Comparison of ENCODE assay signal across 20 cellular contexts in genomic region chr15:44716983-44717602, GRCh38. TPM values are rescaled to one million over a fixed set of nuclear protein-coding genes. Genes with fewer than 3 reads are reported as not detected.
DNase-seq lines count a peak whose midpoint lies in the region; ATAC-seq and TF ChIP-seq lines count a peak whose summit lies in the region.
"Had no signal": no experiment of that assay in that cellular context is flagged by ENCODE, and none has a peak within 500 bp of the region (broad histone marks: within the 10 kb centered on the region; RNA-seq: fewer than 3 reads in every experiment).

No MANE protein-coding gene starts in this region.

- H4K20me1 ChIP-seq in Karpas-422 (ENCODE audit: insufficient read depth, low read depth, low read length), result peaks cover 36% of the 10 kb centered on the region

- no peaks in the 10 kb centered on the region for H3K9me3 Mint-ChIP-seq in activated naive CD4-positive, alpha-beta T cell treated with anti-CD3 and anti-CD28 coated beads for 36 hours
- H3K9me3 Mint-ChIP-seq in activated naive CD8-positive, alpha-beta T cell (ENCODE audit: low read depth), result no peaks in the 10 kb centered on the region
- H3K9me3 Mint-ChIP-seq in stimulated activated naive B cell treated with anti-CD40 and anti-IgM and Interleukin-4, amounts not matched to agents 10 μg/mL and 1 μg/mL and 100 μg/mL, for 72 hours, result no peaks in the 10 kb centered on the region
- H3K9me3 Mint-ChIP-seq: nephron had no signal

- H3K79me2 ChIP-seq in Karpas-422 (ENCODE audit: low read length), result peaks cover 39% of the 10 kb centered on the region

- H3K4me3 ChIP-seq in Karpas-422 (ENCODE audit: low read length), result no peak overlapping the region
- H3K4me3 ChIP-seq in ovary, result no peak overlapping the region
- H3K4me3 ChIP-seq: dorsolateral prefrontal cortex, esophagus muscularis mucosa, HAP-1, lung, vagina had no signal

- H3K4me1 ChIP-seq in Karpas-422 (ENCODE audit: low read length), result peaks cover 75% of the 10 kb centered on the region
- H3K4me1 ChIP-seq in ovary (ENCODE audit: insufficient read depth), result peaks cover 4% of the 10 kb centered on the region

- TF ChIP-seq EP300 in ovary (IDR thresholded peaks at IDR 0.05), result no peak

- WGBS in ovary, 3 donors, result 88 to 95% (median 89%) methylated on average over 2 of the region's 2 CpGs

- H3K9ac ChIP-seq in Karpas-422 (ENCODE audit: low read length), result no peak overlapping the region

- H3K4me1 Mint-ChIP-seq in activated naive CD4-positive, alpha-beta T cell treated with anti-CD3 and anti-CD28 coated beads for 36 hours (ENCODE audit: low read depth), result peaks cover 74% of the 10 kb centered on the region
- peaks cover 72% of the 10 kb centered on the region for H3K4me1 Mint-ChIP-seq in activated naive CD8-positive, alpha-beta T cell (ENCODE audit: low read depth)
- H3K4me1 Mint-ChIP-seq in stimulated activated naive B cell treated with anti-CD40 and anti-IgM and Interleukin-4, amounts not matched to agents 10 μg/mL and 1 μg/mL and 100 μg/mL, for 72 hours, result peaks cover 45 to 96% of the 10 kb centered on the region in 2 donors

- H3K9me3 ChIP-seq in Karpas-422 (ENCODE audit: low read length) (no peaks in the 10 kb centered on the region), ovary (no peaks in the 10 kb centered on the region)
- H3K9me3 ChIP-seq: esophagus muscularis mucosa, HAP-1, stomach, vagina had no signal

- peaks cover 74% of the 10 kb centered on the region for H3K36me3 Mint-ChIP-seq in activated naive CD4-positive, alpha-beta T cell treated with anti-CD3 and anti-CD28 coated beads for 36 hours (ENCODE audit: low read depth)
- H3K36me3 Mint-ChIP-seq in activated naive CD8-positive, alpha-beta T cell, result peaks cover 51% of the 10 kb centered on the region
- H3K36me3 Mint-ChIP-seq in stimulated activated naive B cell treated with anti-CD40 and anti-IgM and Interleukin-4, amounts not matched to agents 10 μg/mL and 1 μg/mL and 100 μg/mL, for 72 hours, result peaks cover 57 to 78% of the 10 kb centered on the region in 2 donors

- H3K27me3 ChIP-seq in Karpas-422 (ENCODE audit: low read length), result no peaks in the 10 kb centered on the region
- H3K27me3 ChIP-seq in ovary, result no peaks in the 10 kb centered on the region
- H3K27me3 ChIP-seq: dorsolateral prefrontal cortex, esophagus muscularis mucosa, stomach, vagina had no signal

- H3K36me3 ChIP-seq in Karpas-422 (ENCODE audit: insufficient read depth, low read length) (peaks cover 62% of the 10 kb centered on the region), ovary (no peaks in the 10 kb centered on the region)

- DNase-seq in activated naive CD4-positive, alpha-beta T cell treated with anti-CD3 and anti-CD28 coated beads for 36 hours, result no peak
- DNase-seq in activated naive CD4-positive, alpha-beta T cell treated with Interleukin-2 at 50 U/mL for 16 hours, result no peak
- DNase-seq in Karpas-422, result peak; percentile 41
- no peak for DNase-seq in stimulated activated naive B cell treated with anti-CD40 and anti-IgM and Interleukin-4, amounts not matched to agents 10 μg/mL and 1 μg/mL and 100 μg/mL, for 72 hours
- no peak for DNase-seq in omental fat pad (ENCODE audit: low spot score)
- no peak for DNase-seq in ovary
- DNase-seq: activated gamma-delta T cell, dorsolateral prefrontal cortex, GF-D8, NCI-H345, stomach, T1000 had no signal

- no peak for ATAC-seq in stimulated activated naive B cell treated with anti-CD40 and anti-IgM and Interleukin-4, amounts not matched to agents 10 μg/mL and 1 μg/mL and 100 μg/mL, for 72 hours (replicated peaks)
- ATAC-seq in omental fat pad (ENCODE audit: low FRiP score) (no peak), GM21423 (IDR thresholded peaks at IDR 0.05; ENCODE audit: unreplicated experiment) (no peak)
- ATAC-seq: Right ventricle myocardium inferior had no signal

- H3K9me2 ChIP-seq in Karpas-422 (replicated peaks; ENCODE audit: insufficient read depth, low read length), result no peaks in the 10 kb centered on the region

- no peaks in the 10 kb centered on the region for H3K27me3 Mint-ChIP-seq in activated naive CD4-positive, alpha-beta T cell treated with anti-CD3 and anti-CD28 coated beads for 36 hours (ENCODE audit: low read depth)
- no peaks in the 10 kb centered on the region for H3K27me3 Mint-ChIP-seq in activated naive CD8-positive, alpha-beta T cell
- no peaks in the 10 kb centered on the region for H3K27me3 Mint-ChIP-seq in stimulated activated naive B cell treated with anti-CD40 and anti-IgM and Interleukin-4, amounts not matched to agents 10 μg/mL and 1 μg/mL and 100 μg/mL, for 72 hours

- H3K27ac ChIP-seq in Karpas-422 (ENCODE audit: low read length) (0 out of 2 replicates have a peak overlapping the region, but pooled peaks have one; percentile 75), ovary (no peak overlapping the region)
- H3K27ac ChIP-seq: esophagus muscularis mucosa, vagina had no signal

- H3K4me3 Mint-ChIP-seq in activated naive CD4-positive, alpha-beta T cell treated with anti-CD3 and anti-CD28 coated beads for 36 hours, result peak overlapping the region; percentile 99
- peak overlapping the region; percentile 98 for H3K4me3 Mint-ChIP-seq in activated naive CD8-positive, alpha-beta T cell
- H3K4me3 Mint-ChIP-seq in stimulated activated naive B cell treated with anti-CD40 and anti-IgM and Interleukin-4, amounts not matched to agents 10 μg/mL and 1 μg/mL and 100 μg/mL, for 72 hours, result peak overlapping the region; percentile 32 to 53
- H3K4me3 Mint-ChIP-seq: nephron had no signal

- H3K4me2 ChIP-seq in Karpas-422 (ENCODE audit: low read depth, low read length, poor library complexity, severe bottlenecking), result no peak overlapping the region

- TF ChIP-seq POLR2A in ovary (IDR thresholded peaks at IDR 0.05), result no peak

- CTCF ChIA-PET in activated naive CD4-positive, alpha-beta T cell treated with anti-CD3 and anti-CD28 coated beads for 36 hours (lab: Charles Lee), result interaction anchor here (1.0 to 14.8 kb wide), 5 partner anchors 9 to 52 kb away, joined by 3 to 200 read pairs (median 5); partner anchors contain the start of genes SPG11 and TRIM69

- H2AFZ ChIP-seq in Karpas-422 (ENCODE audit: low read length), result no peak overlapping the region

- H3K27ac Mint-ChIP-seq in activated naive CD4-positive, alpha-beta T cell treated with anti-CD3 and anti-CD28 coated beads for 36 hours, result peak overlapping the region; percentile 100
- peak overlapping the region; percentile 100 for H3K27ac Mint-ChIP-seq in activated naive CD8-positive, alpha-beta T cell
- H3K27ac Mint-ChIP-seq in stimulated activated naive B cell treated with anti-CD40 and anti-IgM and Interleukin-4, amounts not matched to agents 10 μg/mL and 1 μg/mL and 100 μg/mL, for 72 hours, result peak overlapping the region; percentile 80
- H3K27ac Mint-ChIP-seq: nephron had no signal

- intact Hi-C loops in activated naive CD4-positive, alpha-beta T cell treated with anti-CD3 and anti-CD28 coated beads for 36 hours (cut with micrococcal nuclease), result loop anchor here (10.0 kb wide), 1 partner anchor 892 kb away; the partner anchor contains the start of genes MFAP1 and WDR76
- intact Hi-C loops in ovary (cut with DNase I), result loop anchor here in 1 of 4 donors (10.0 kb wide), 1 partner anchor 468 kb away; the partner anchor contains the start of gene SHF

- TF ChIP-seq CTCF in omental fat pad (IDR thresholded peaks at IDR 0.05) (no peak), ovary (IDR thresholded peaks at IDR 0.05) (no peak)

RNA-seq across cellular contexts. Expression of gene B2M, which starts 5.8 kb away (rescaled TPM):
- 1,000 to 10,000 TPM; 5,387 to 5,703 TPM for total RNA-seq in activated naive CD4-positive, alpha-beta T cell treated with anti-CD3 and anti-CD28 coated beads for 36 hours
- total RNA-seq in Karpas-422 (2014; rRNA removed; shearing (Covaris generic); ENCODE audit: low replicate concordance), result 2,186 and 3,959 TPM in 2 replicates
- 1,000 to 10,000 TPM; 3,373 to 5,667 (median 4,138) TPM for total RNA-seq in omental fat pad
- 1,000 to 10,000 TPM in 4 of 7 donors, 100 to 1,000 TPM in 3; 827 to 3,158 (median 1,148) TPM for total RNA-seq in ovary
- polyA plus RNA-seq in ovary, result 1,000 to 10,000 TPM; 2,417 to 6,504 TPM

RNA-seq across cellular contexts. Expression of gene PATL2, which starts 6.0 kb away (rescaled TPM):
- total RNA-seq in activated naive CD4-positive, alpha-beta T cell treated with anti-CD3 and anti-CD28 coated beads for 36 hours, result 1 to 10 TPM; 6.1 to 6.3 TPM
- 1.0 and 5.0 TPM in 2 replicates for total RNA-seq in Karpas-422 (2014; rRNA removed; shearing (Covaris generic); ENCODE audit: low replicate concordance)
- total RNA-seq in omental fat pad, result 1 to 10 TPM; 1.0 to 5.4 (median 2.1) TPM
- total RNA-seq in ovary, result 1 to 10 TPM in 5 of 7 donors, under 1 TPM in 2; 0.20 to 1.9 (median 1.2) TPM
- polyA plus RNA-seq in ovary, result 1 to 10 TPM; 1.3 to 2.3 TPM
- total RNA-seq: vagina had no signal

RNA-seq across cellular contexts. Expression of gene TRIM69, which starts 19.2 kb away (rescaled TPM):
- total RNA-seq in activated naive CD4-positive, alpha-beta T cell treated with anti-CD3 and anti-CD28 coated beads for 36 hours, result 10 to 100 TPM; 40.3 to 42.5 TPM
- 22.7 and 26.0 TPM in 2 replicates for total RNA-seq in Karpas-422 (2014; rRNA removed; shearing (Covaris generic); ENCODE audit: low replicate concordance)
- total RNA-seq in omental fat pad, result 10 to 100 TPM; 11.9 to 31.1 (median 16.3) TPM
- total RNA-seq in ovary, result 10 to 100 TPM in 6 of 7 donors, 1 to 10 TPM in 1; 7.0 to 25.5 (median 19.7) TPM
- 10 to 100 TPM; 16.3 to 51.4 TPM for polyA plus RNA-seq in ovary

RNA-seq across cellular contexts. Expression of gene SPG11, which starts 53.6 kb away (rescaled TPM):
- total RNA-seq in activated naive CD4-positive, alpha-beta T cell treated with anti-CD3 and anti-CD28 coated beads for 36 hours, result 10 to 100 TPM; 83.2 to 96.4 TPM
- 80.6 and 123 TPM in 2 replicates for total RNA-seq in Karpas-422 (2014; rRNA removed; shearing (Covaris generic); ENCODE audit: low replicate concordance)
- 100 to 1,000 TPM in 1 of 4 donors, 10 to 100 TPM in 3; 57.8 to 115 (median 63.3) TPM for total RNA-seq in omental fat pad
- 10 to 100 TPM; 40.3 to 79.8 (median 53.7) TPM for total RNA-seq in ovary
- polyA plus RNA-seq in ovary, result 10 to 100 TPM; 25.4 to 40.4 TPM

Comparison
In these comparisons a context has a peak if more than half of its experiments do, and no peak if none do; other contexts are left out.
1. H3K4me3 Mint-ChIP-seq: peak in every context shown above with its lines; median percentile 99 in activated naive CD4-positive, alpha-beta T cell treated with anti-CD3 and anti-CD28 coated beads for 36 hours; 98 in activated naive CD8-positive, alpha-beta T cell; 42 in stimulated activated naive B cell treated with anti-CD40 and anti-IgM and Interleukin-4, amounts not matched to agents 10 μg/mL and 1 μg/mL and 100 μg/mL, for 72 hours.